Comparison of ENCODE assay signal across 19 cellular contexts in genomic region chr16:72014675-72015074, GRCh38. TPM values are rescaled to one million over a fixed set of nuclear protein-coding genes. Genes with fewer than 3 reads are reported as not detected.
DNase-seq lines count a peak whose midpoint lies in the region; ATAC-seq, FAIRE-seq and TF ChIP-seq lines count a peak whose summit lies in the region.
"Had no signal": no experiment of that assay in that cellular context is flagged by ENCODE, and none has a peak within 500 bp of the region (broad histone marks: within the 10 kb centered on the region; RNA-seq: fewer than 3 reads in every experiment).

No MANE protein-coding gene starts in this region.

- H3K27ac Mint-ChIP-seq in memory B cell: peak overlapping the region; percentile 22
- H3K27ac Mint-ChIP-seq: CD4-positive, alpha-beta T cell had no signal

- H3K4me3 Mint-ChIP-seq in memory B cell: no peak overlapping the region
- H3K4me3 Mint-ChIP-seq: CD4-positive, alpha-beta T cell had no signal

- H3K27ac ChIP-seq in left ventricle myocardium inferior (replicated peaks): peak overlapping the region; percentile 83
- H3K27ac ChIP-seq in K562 (ENCODE audit: extremely low read depth, low read depth, low read length): no peak overlapping the region
- H3K27ac ChIP-seq in spleen: peak overlapping the region; percentile 29 to 77 (median 70)
- H3K27ac ChIP-seq: PC-9 had no signal

- POLR2A ChIA-PET in K562 (lab: Yijun Ruan, JAX): interaction anchor here (0.8 to 1.7 kb wide), 2 partner anchors 12 to 17 kb away, joined by 3 to 4 read pairs; no protein-coding TSS in a partner anchor

- no peak for TF ChIP-seq EP300 in K562 (IDR thresholded peaks at IDR 0.05; ENCODE audit: low read length)

- H3K4me2 ChIP-seq in K562 (ENCODE audit: insufficient read depth, low read length): no peak overlapping the region; the same call in 1 of the 2 replicates
- H3K4me2 ChIP-seq: PC-9 had no signal

- 90% methylated on average over 7 of the region's 8 CpGs for WGBS in K562 (ENCODE audit: insufficient coverage, low coverage, missing lambda C conversion rate)
- 81 to 90% (median 87%) methylated on average over 8 of the region's 8 CpGs for WGBS in spleen, 5 donors

- H3K9me1 ChIP-seq in K562 (ENCODE audit: control insufficient read depth, insufficient read depth, low read length): no peaks in the 10 kb centered on the region

- FAIRE-seq in K562 (lab: Jason Lieb, UNC) (no peak), GM19239 (lab: Jason Lieb, UNC) (no peak)
- FAIRE-seq: GM12878, GM18507 had no signal

- intact Hi-C loops in left ventricle myocardium inferior (cut with micrococcal nuclease): no loop called here
- intact Hi-C loops in Right ventricle myocardium superior (cut with DNase I): no loop called here
- intact Hi-C loops in K562 (cut with micrococcal nuclease): no loop called here
- intact Hi-C loops in spleen (cut with DNase I; ENCODE audit: low total_unique reads): loop anchor here (5.0 kb wide), 1 partner anchor 78 kb away; the partner anchor contains the start of genes DHX38 and TXNL4B

- H3K27me3 Mint-ChIP-seq in memory B cell: no peaks in the 10 kb centered on the region
- H3K27me3 Mint-ChIP-seq: CD4-positive, alpha-beta T cell had no signal

- H4K20me1 ChIP-seq in K562 (replicated peaks; ENCODE audit: control insufficient read depth, insufficient read depth, low read length): no peaks in the 10 kb centered on the region

- H3K36me3 Mint-ChIP-seq in memory B cell: peaks cover 14% of the 10 kb centered on the region

- peaks cover 9% of the 10 kb centered on the region; the same call in 2 of the 3 replicates for H3K79me2 ChIP-seq in K562 (ENCODE audit: control insufficient read depth, insufficient read depth, low read length)

- DNase-seq in left ventricle myocardium inferior (no peak), Right ventricle myocardium superior (no peak), K562 (ENCODE audit: extremely low read depth in 1 of 4, low spot score in 3 of 4) (no peak), memory B cell (ENCODE audit: low spot score in 2 of 2) (no peak), spleen (no peak), epidermal melanocyte (ENCODE audit: insufficient read length, low spot score) (no peak), GM19239 (ENCODE audit: insufficient read length, low spot score) (no peak)
- DNase-seq: Calu3; CD4-positive, alpha-beta T cell; DMS79; HCEC 1CT; NCI-H524 treated with DMSO at 0.1 percent for 48 hours; PC-9 had no signal

- in situ Hi-C loops in K562 (cut with MboI): no loop called here

- H3K4me1 Mint-ChIP-seq in memory B cell: peaks cover 8% of the 10 kb centered on the region

- H3K9me3 ChIP-seq in left ventricle myocardium inferior (replicated peaks) (no peaks in the 10 kb centered on the region), K562 (replicated peaks; ENCODE audit: control insufficient read depth, insufficient read depth, low read depth, low read length) (no peaks in the 10 kb centered on the region), spleen (no peaks in the 10 kb centered on the region)

- TF ChIP-seq POLR2A in K562 (conservative IDR thresholded peaks at IDR 0.05) (no peak), spleen (IDR thresholded peaks at IDR 0.05) (no peak)

- H3K36me3 ChIP-seq in left ventricle myocardium inferior (peaks cover 4% of the 10 kb centered on the region), K562 (ENCODE audit: control insufficient read depth, insufficient read depth, low read length) (peaks cover 72% of the 10 kb centered on the region), spleen (peaks cover 0 to 79% (median 30%) of the 10 kb centered on the region in 6 donors)

- no peaks in the 10 kb centered on the region for H3K9me3 Mint-ChIP-seq in memory B cell
- H3K9me3 Mint-ChIP-seq: CD4-positive, alpha-beta T cell had no signal

- H3K27me3 ChIP-seq in left ventricle myocardium inferior (ENCODE audit: low read depth) (no peaks in the 10 kb centered on the region), K562 (ENCODE audit: control insufficient read depth in 2 of 2, insufficient read depth in 2 of 2, low read length in 2 of 2) (no peaks in the 10 kb centered on the region), spleen (replicated peaks in 1 of 7) (no peaks in the 10 kb centered on the region)

- ATAC-seq in Right ventricle myocardium superior (ENCODE audit: poor library complexity) (no peak), K562 (no peak), memory B cell (ENCODE audit: low read depth) (no peak), HG02763 (IDR thresholded peaks at IDR 0.05; ENCODE audit: unreplicated experiment) (no peak)

- H3K4me3 ChIP-seq in left ventricle myocardium inferior: peak overlapping the region; percentile 45
- no peak overlapping the region for H3K4me3 ChIP-seq in K562
- H3K4me3 ChIP-seq in spleen: no peak overlapping the region
- H3K4me3 ChIP-seq: GM12878, PC-9 had no signal

- TF ChIP-seq RAD21 in K562 (CRISPR knock-in tag; conservative IDR thresholded peaks at IDR 0.05 in 1 of 2, IDR thresholded peaks at IDR 0.05 in 1 of 2): no peak

- CTCF ChIA-PET in K562 (lab: Yijun Ruan, JAX; ENCODE audit: low intra/inter-chr PET ratio): no interaction called here

- H2AFZ ChIP-seq in K562 (ENCODE audit: low read depth, low read length): no peak overlapping the region
- H2AFZ ChIP-seq: PC-9 had no signal

- no peak overlapping the region for H3K9ac ChIP-seq in K562 (ENCODE audit: insufficient read depth in 1 of 2, low read depth in 2 of 2, low read length in 2 of 2)

- H3K4me1 ChIP-seq in left ventricle myocardium inferior (peaks cover 42% of the 10 kb centered on the region), K562 (replicated peaks in 1 of 2; ENCODE audit: control insufficient read depth in 2 of 2, insufficient read depth in 2 of 2, low read length in 2 of 2) (peaks cover 23 to 24% of the 10 kb centered on the region in 2 experiments), spleen (peaks cover 2 to 36% (median 18%) of the 10 kb centered on the region in 6 donors)

- TF ChIP-seq CTCF in left ventricle myocardium inferior (IDR thresholded peaks at IDR 0.05; ENCODE audit: borderline replicate concordance): no peak
- 0 out of 6 replicates have a peak, but pooled peaks of 1 of the 3 experiments have one; percentile 15 for TF ChIP-seq CTCF in K562 (IDR thresholded peaks at IDR 0.05 in 2 of 3, conservative IDR thresholded peaks at IDR 0.05 in 1 of 3; ENCODE audit: insufficient read depth in 2 of 3, low read depth in 1 of 3, low read length in 3 of 3)
- TF ChIP-seq CTCF in spleen (IDR thresholded peaks at IDR 0.05 in 8 of 11, conservative IDR thresholded peaks at IDR 0.05 in 3 of 11): no peak

- BruUV-seq in K562 (replicated peaks; lab: Mats Ljungman, UMichigan): no TSS peak

RNA-seq across cellular contexts. Expression of gene DHODH, which starts 6.1 kb away (rescaled TPM):
- 8.1 TPM for total RNA-seq in left ventricle myocardium inferior
- total RNA-seq in Right ventricle myocardium superior: 8.3 TPM
- total RNA-seq in K562 (2011; cell fraction: chromatin; rRNA removed; ENCODE audit: low replicate concordance): 15.8 and 23.4 TPM in 2 replicates
- total RNA-seq in K562 (2011; cell fraction: nucleolus; rRNA removed): 15.8 and 17.8 TPM in 2 replicates
- total RNA-seq in K562 (2011; cell fraction: nucleoplasm; rRNA removed): 20.2 and 22.6 TPM in 2 replicates
- total RNA-seq in K562 (2014; rRNA removed): 12.7 and 15.9 TPM in 2 replicates
- total RNA-seq in K562 (2014; rRNA removed; fragmentation: Illumina TruSeq; extraction: Trizol): 17.5 and 19.9 TPM in 2 replicates
- total RNA-seq in K562 (2015; rRNA removed; fragmentation: Illumina TruSeq; extraction: Trizol): 12.7 and 14.9 TPM in 2 replicates
- total RNA-seq in K562 (2021): 15.3 and 17.1 TPM in 2 replicates
- 9.9 and 12.2 TPM in 2 replicates for polyA plus RNA-seq in K562 (2011; rRNA removed)
- polyA plus RNA-seq in K562 (2011; cell fraction: cytosol; rRNA removed): 9.1 and 9.7 TPM in 2 replicates
- polyA plus RNA-seq in K562 (2011; cell fraction: nucleus; rRNA removed): 9.8 and 13.9 TPM in 2 replicates
- 5.7 and 9.4 TPM in 2 replicates for polyA plus RNA-seq in K562 (2012)
- 17.8 and 18.0 TPM in 2 replicates for polyA plus RNA-seq in K562 (2014; fragmentation: Illumina TruSeq; extraction: Trizol)
- 1 to 10 TPM; 4.3 to 4.9 TPM for polyA plus RNA-seq in K562 (2014; fragmentation: Nextera tagmentation; extraction: Ambion mirVana)
- polyA plus RNA-seq in K562 (2014; rRNA removed): 12.8 and 15.7 TPM in 2 replicates
- 9.1 and 13.2 TPM in 2 replicates for polyA minus RNA-seq in K562 (2011; rRNA and poly(A)+ RNA removed)
- 4.6 and 9.5 TPM in 2 replicates for polyA minus RNA-seq in K562 (2011; cell fraction: cytosol; rRNA and poly(A)+ RNA removed)
- polyA minus RNA-seq in K562 (2011; cell fraction: nucleus; rRNA and poly(A)+ RNA removed): 8.1 and 13.4 TPM in 2 replicates
- total RNA-seq in spleen: 1 to 10 TPM; 3.3 to 9.9 (median 8.5) TPM
- polyA plus RNA-seq in spleen: 1 to 10 TPM; 4.7 to 6.5 (median 5.5) TPM

RNA-seq across cellular contexts. Expression of gene PKD1L3, which starts 14.5 kb away (rescaled TPM):
- total RNA-seq in left ventricle myocardium inferior (0.08 TPM), Right ventricle myocardium superior (0.03 TPM), K562 (2014; rRNA removed) (not detected in 2 replicates), K562 (2014; rRNA removed; fragmentation: Illumina TruSeq; extraction: Trizol) (not detected in 2 replicates), K562 (2015; rRNA removed; fragmentation: Illumina TruSeq; extraction: Trizol) (not detected in 2 replicates), K562 (2021) (not detected in 2 replicates), spleen (1 to 10 TPM in 1 of 7 donors, under 1 TPM in 6; 0.20 to 1.3 (median 0.46) TPM)
- total RNA-seq in K562 (2011; cell fraction: chromatin; rRNA removed; ENCODE audit: low replicate concordance): 0.07 and 0.09 TPM in 2 replicates
- total RNA-seq in K562 (2011; cell fraction: nucleolus; rRNA removed): under 0.01 and 0.13 TPM in 2 replicates
- total RNA-seq in K562 (2011; cell fraction: nucleoplasm; rRNA removed): not detected in 2 replicates
- polyA plus RNA-seq in K562 (2011; rRNA removed) (0.01 TPM in 2 replicates), K562 (2014; fragmentation: Illumina TruSeq; extraction: Trizol) (0.03 TPM in 1 of 2 replicates, not detected in the other), K562 (2014; fragmentation: Nextera tagmentation; extraction: Ambion mirVana) (not detected), K562 (2014; rRNA removed) (not detected in 2 replicates), spleen (under 1 TPM in 2 of 3 donors, not detected in 1; 0.03 TPM)
- polyA plus RNA-seq in K562 (2011; cell fraction: cytosol; rRNA removed): not detected in 2 replicates
- 0.01 and 0.03 TPM in 2 replicates for polyA plus RNA-seq in K562 (2011; cell fraction: nucleus; rRNA removed)
- polyA plus RNA-seq in K562 (2012): not detected in 2 replicates
- 0.06 TPM in 1 of 2 replicates, not detected in the other for polyA minus RNA-seq in K562 (2011; rRNA and poly(A)+ RNA removed)
- polyA minus RNA-seq in K562 (2011; cell fraction: cytosol; rRNA and poly(A)+ RNA removed): not detected in 2 replicates
- polyA minus RNA-seq in K562 (2011; cell fraction: nucleus; rRNA and poly(A)+ RNA removed): not detected in 2 replicates
- total RNA-seq: A673; Calu3; CD4-positive, alpha-beta T cell; G401; HT1080; PC-9 had no signal

RNA-seq across cellular contexts. Expression of gene HP, which starts 39.6 kb away (rescaled TPM):
- total RNA-seq in left ventricle myocardium inferior (1.6 TPM), Right ventricle myocardium superior (6.4 TPM), K562 (2014; rRNA removed) (not detected in 2 replicates), K562 (2014; rRNA removed; fragmentation: Illumina TruSeq; extraction: Trizol) (not detected in 2 replicates), K562 (2015; rRNA removed; fragmentation: Illumina TruSeq; extraction: Trizol) (not detected in 2 replicates), K562 (2021) (8.0 and 8.7 TPM in 2 replicates), spleen (10 to 100 TPM in 6 of 7 donors, 1 to 10 TPM in 1; 7.4 to 52.1 (median 18.2) TPM)
- total RNA-seq in K562 (2011; cell fraction: chromatin; rRNA removed; ENCODE audit: low replicate concordance): not detected in 2 replicates
- total RNA-seq in K562 (2011; cell fraction: nucleolus; rRNA removed): not detected in 2 replicates
- total RNA-seq in K562 (2011; cell fraction: nucleoplasm; rRNA removed): not detected in 2 replicates
- polyA plus RNA-seq in K562 (2011; rRNA removed) (not detected in 2 replicates), K562 (2014; fragmentation: Illumina TruSeq; extraction: Trizol) (not detected in 2 replicates), K562 (2014; fragmentation: Nextera tagmentation; extraction: Ambion mirVana) (under 1 TPM in 1 of 2 experiments, not detected in 1; 0.04 TPM), K562 (2014; rRNA removed) (not detected in 2 replicates), spleen (10 to 100 TPM in 1 of 3 donors, 1 to 10 TPM in 2; 8.5 to 14.1 (median 8.7) TPM)
- polyA plus RNA-seq in K562 (2011; cell fraction: cytosol; rRNA removed): not detected in 2 replicates
- 0.13 TPM in 1 of 2 replicates, not detected in the other for polyA plus RNA-seq in K562 (2011; cell fraction: nucleus; rRNA removed)
- polyA plus RNA-seq in K562 (2012): 0.03 TPM in 1 of 2 replicates, not detected in the other
- polyA minus RNA-seq in K562 (2011; rRNA and poly(A)+ RNA removed): not detected in 2 replicates
- polyA minus RNA-seq in K562 (2011; cell fraction: cytosol; rRNA and poly(A)+ RNA removed): 6.0 TPM in 1 of 2 replicates, not detected in the other
- polyA minus RNA-seq in K562 (2011; cell fraction: nucleus; rRNA and poly(A)+ RNA removed): not detected in 2 replicates
- total RNA-seq: A673; Calu3; CD4-positive, alpha-beta T cell; G401; HT1080; PC-9 had no signal
- polyA plus RNA-seq: GM12878 had no signal

RNA-seq across cellular contexts. Expression of gene HPR, which starts 48.4 kb away (rescaled TPM):
- total RNA-seq in left ventricle myocardium inferior: 67.8 TPM
- total RNA-seq in Right ventricle myocardium superior: 87.8 TPM
- total RNA-seq in K562 (2011; cell fraction: chromatin; rRNA removed; ENCODE audit: low replicate concordance): not detected in 2 replicates
- not detected in 2 replicates for total RNA-seq in K562 (2011; cell fraction: nucleolus; rRNA removed)
- total RNA-seq in K562 (2011; cell fraction: nucleoplasm; rRNA removed): not detected in 2 replicates
- not detected in 2 replicates for total RNA-seq in K562 (2014; rRNA removed)
- total RNA-seq in K562 (2014; rRNA removed; fragmentation: Illumina TruSeq; extraction: Trizol): not detected in 2 replicates
- not detected in 2 replicates for total RNA-seq in K562 (2015; rRNA removed; fragmentation: Illumina TruSeq; extraction: Trizol)
- total RNA-seq in K562 (2021): not detected in 2 replicates
- not detected in 2 replicates for polyA plus RNA-seq in K562 (2011; rRNA removed)
- 0.25 TPM in 1 of 2 replicates, not detected in the other for polyA plus RNA-seq in K562 (2011; cell fraction: cytosol; rRNA removed)
- polyA plus RNA-seq in K562 (2011; cell fraction: nucleus; rRNA removed): not detected in 2 replicates
- polyA plus RNA-seq in K562 (2012): not detected in 2 replicates
- not detected in 2 replicates for polyA plus RNA-seq in K562 (2014; fragmentation: Illumina TruSeq; extraction: Trizol)
- polyA plus RNA-seq in K562 (2014; fragmentation: Nextera tagmentation; extraction: Ambion mirVana): under 1 TPM in 1 of 2 experiments, not detected in 1; 0.07 TPM
- not detected in 2 replicates for polyA plus RNA-seq in K562 (2014; rRNA removed)
- polyA minus RNA-seq in K562 (2011; rRNA and poly(A)+ RNA removed): not detected in 2 replicates
- polyA minus RNA-seq in K562 (2011; cell fraction: cytosol; rRNA and poly(A)+ RNA removed): not detected in 2 replicates
- not detected in 2 replicates for polyA minus RNA-seq in K562 (2011; cell fraction: nucleus; rRNA and poly(A)+ RNA removed)
- under 1 TPM in 1 of 7 donors, not detected in 6; 0.49 TPM for total RNA-seq in spleen
- polyA plus RNA-seq in spleen: under 1 TPM; 0.09 to 0.20 (median 0.19) TPM
- total RNA-seq: A673; Calu3; CD4-positive, alpha-beta T cell; G401; GM12878; HT1080; PC-9 had no signal
